In the genomic region with DNA sequence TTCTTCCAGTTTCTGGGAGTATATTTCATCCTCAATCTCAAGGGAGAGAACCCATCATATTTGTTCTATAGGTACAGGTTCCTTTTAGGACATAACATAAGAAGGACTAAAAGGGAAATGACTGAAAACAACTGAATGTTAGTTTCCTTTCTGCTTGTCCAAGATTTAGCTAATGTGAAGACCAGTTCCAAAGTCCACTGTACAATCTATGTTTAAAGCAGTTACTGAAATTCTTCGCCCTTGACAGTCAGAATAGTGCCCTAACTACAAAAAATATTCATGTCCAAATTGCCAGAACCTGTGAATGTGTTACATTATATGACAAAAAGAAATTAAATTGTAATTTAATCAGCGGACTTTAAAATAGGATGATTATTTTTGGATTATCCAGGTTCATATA, we compare ENCODE assay signal across 1 cellular context.
TF ChIP-seq lines count a peak whose summit lies in the region.

No MANE protein-coding gene starts in this region.

TF ChIP-seq in GM23338, 12 proteins besides CTCF, POLR2A, EP300 and RAD21:
- no peak for TF ChIP-seq ZNF462 (CRISPR knock-in tag; IDR thresholded peaks at IDR 0.05)
- TF ChIP-seq STAT1 (IDR thresholded peaks at IDR 0.05; ENCODE audit: unreplicated experiment), result no peak
- no peak for TF ChIP-seq EZH2 (IDR thresholded peaks at IDR 0.05; ENCODE audit: low read depth, unreplicated experiment)
- TF ChIP-seq EZH2phosphoT487 (IDR thresholded peaks at IDR 0.05; ENCODE audit: unreplicated experiment), result no peak
- no peak for TF ChIP-seq CREB1 (CRISPR knock-in tag; IDR thresholded peaks at IDR 0.05; ENCODE audit: low read depth)
- TF ChIP-seq NANOG (IDR thresholded peaks at IDR 0.05; ENCODE audit: borderline replicate concordance), result no peak
- no peak for TF ChIP-seq JUNB (IDR thresholded peaks at IDR 0.05; ENCODE audit: unreplicated experiment)
- TF ChIP-seq, protein P1, sequence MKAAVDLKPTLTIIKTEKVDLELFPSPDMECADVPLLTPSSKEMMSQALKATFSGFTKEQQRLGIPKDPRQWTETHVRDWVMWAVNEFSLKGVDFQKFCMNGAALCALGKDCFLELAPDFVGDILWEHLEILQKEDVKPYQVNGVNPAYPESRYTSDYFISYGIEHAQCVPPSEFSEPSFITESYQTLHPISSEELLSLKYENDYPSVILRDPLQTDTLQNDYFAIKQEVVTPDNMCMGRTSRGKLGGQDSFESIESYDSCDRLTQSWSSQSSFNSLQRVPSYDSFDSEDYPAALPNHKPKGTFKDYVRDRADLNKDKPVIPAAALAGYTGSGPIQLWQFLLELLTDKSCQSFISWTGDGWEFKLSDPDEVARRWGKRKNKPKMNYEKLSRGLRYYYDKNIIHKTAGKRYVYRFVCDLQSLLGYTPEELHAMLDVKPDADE (IDR thresholded peaks at IDR 0.05), result no peak
- no peak for TF ChIP-seq ZNF331 (CRISPR knock-in tag; IDR thresholded peaks at IDR 0.05; ENCODE audit: low read depth)
- no peak for TF ChIP-seq POLR2AphosphoS5 (IDR thresholded peaks at IDR 0.05; ENCODE audit: low read depth)
- no peak for TF ChIP-seq REST (IDR thresholded peaks at IDR 0.05; ENCODE audit: unreplicated experiment)
- TF ChIP-seq ZNF114 (CRISPR knock-in tag; IDR thresholded peaks at IDR 0.05), result no peak
